Comparison of ENCODE assay signal across 1 cellular context in genomic region chr19:4504297-4504701, GRCh38.
A peak's percentile ranks its signal among the peaks of the same experiment; 100 is the strongest.
TF ChIP-seq lines count a peak whose summit lies in the region.

No MANE protein-coding gene starts in this region.

TF ChIP-seq in H1, 55 proteins besides CTCF, POLR2A, EP300 and RAD21:
- TF ChIP-seq BRCA1 (IDR thresholded peaks at IDR 0.05; ENCODE audit: low read depth, low read length), result no peak
- no peak for TF ChIP-seq TBP (IDR thresholded peaks at IDR 0.05; ENCODE audit: low read depth, low read length)
- TF ChIP-seq SIN3A (conservative IDR thresholded peaks at IDR 0.05 in 1 of 2, IDR thresholded peaks at IDR 0.05 in 1 of 2; ENCODE audit: low read depth in 1 of 2, low read length in 2 of 2), result no peak
- TF ChIP-seq POLR2AphosphoS5 (IDR thresholded peaks at IDR 0.05; ENCODE audit: low read depth, low read length), result 0 out of 2 replicates have a peak, but pooled peaks have one; percentile 11
- TF ChIP-seq SP2 (IDR thresholded peaks at IDR 0.05; ENCODE audit: low read length), result no peak
